Comparison of ENCODE assay signal across 1 cellular context in genomic region chr10:34890931-34891330, GRCh38.
TF ChIP-seq lines count a peak whose summit lies in the region.

No MANE protein-coding gene starts in this region.

TF ChIP-seq in H1, 55 proteins besides CTCF, POLR2A, EP300 and RAD21 (continued from another document):
- TF ChIP-seq, protein P1, sequence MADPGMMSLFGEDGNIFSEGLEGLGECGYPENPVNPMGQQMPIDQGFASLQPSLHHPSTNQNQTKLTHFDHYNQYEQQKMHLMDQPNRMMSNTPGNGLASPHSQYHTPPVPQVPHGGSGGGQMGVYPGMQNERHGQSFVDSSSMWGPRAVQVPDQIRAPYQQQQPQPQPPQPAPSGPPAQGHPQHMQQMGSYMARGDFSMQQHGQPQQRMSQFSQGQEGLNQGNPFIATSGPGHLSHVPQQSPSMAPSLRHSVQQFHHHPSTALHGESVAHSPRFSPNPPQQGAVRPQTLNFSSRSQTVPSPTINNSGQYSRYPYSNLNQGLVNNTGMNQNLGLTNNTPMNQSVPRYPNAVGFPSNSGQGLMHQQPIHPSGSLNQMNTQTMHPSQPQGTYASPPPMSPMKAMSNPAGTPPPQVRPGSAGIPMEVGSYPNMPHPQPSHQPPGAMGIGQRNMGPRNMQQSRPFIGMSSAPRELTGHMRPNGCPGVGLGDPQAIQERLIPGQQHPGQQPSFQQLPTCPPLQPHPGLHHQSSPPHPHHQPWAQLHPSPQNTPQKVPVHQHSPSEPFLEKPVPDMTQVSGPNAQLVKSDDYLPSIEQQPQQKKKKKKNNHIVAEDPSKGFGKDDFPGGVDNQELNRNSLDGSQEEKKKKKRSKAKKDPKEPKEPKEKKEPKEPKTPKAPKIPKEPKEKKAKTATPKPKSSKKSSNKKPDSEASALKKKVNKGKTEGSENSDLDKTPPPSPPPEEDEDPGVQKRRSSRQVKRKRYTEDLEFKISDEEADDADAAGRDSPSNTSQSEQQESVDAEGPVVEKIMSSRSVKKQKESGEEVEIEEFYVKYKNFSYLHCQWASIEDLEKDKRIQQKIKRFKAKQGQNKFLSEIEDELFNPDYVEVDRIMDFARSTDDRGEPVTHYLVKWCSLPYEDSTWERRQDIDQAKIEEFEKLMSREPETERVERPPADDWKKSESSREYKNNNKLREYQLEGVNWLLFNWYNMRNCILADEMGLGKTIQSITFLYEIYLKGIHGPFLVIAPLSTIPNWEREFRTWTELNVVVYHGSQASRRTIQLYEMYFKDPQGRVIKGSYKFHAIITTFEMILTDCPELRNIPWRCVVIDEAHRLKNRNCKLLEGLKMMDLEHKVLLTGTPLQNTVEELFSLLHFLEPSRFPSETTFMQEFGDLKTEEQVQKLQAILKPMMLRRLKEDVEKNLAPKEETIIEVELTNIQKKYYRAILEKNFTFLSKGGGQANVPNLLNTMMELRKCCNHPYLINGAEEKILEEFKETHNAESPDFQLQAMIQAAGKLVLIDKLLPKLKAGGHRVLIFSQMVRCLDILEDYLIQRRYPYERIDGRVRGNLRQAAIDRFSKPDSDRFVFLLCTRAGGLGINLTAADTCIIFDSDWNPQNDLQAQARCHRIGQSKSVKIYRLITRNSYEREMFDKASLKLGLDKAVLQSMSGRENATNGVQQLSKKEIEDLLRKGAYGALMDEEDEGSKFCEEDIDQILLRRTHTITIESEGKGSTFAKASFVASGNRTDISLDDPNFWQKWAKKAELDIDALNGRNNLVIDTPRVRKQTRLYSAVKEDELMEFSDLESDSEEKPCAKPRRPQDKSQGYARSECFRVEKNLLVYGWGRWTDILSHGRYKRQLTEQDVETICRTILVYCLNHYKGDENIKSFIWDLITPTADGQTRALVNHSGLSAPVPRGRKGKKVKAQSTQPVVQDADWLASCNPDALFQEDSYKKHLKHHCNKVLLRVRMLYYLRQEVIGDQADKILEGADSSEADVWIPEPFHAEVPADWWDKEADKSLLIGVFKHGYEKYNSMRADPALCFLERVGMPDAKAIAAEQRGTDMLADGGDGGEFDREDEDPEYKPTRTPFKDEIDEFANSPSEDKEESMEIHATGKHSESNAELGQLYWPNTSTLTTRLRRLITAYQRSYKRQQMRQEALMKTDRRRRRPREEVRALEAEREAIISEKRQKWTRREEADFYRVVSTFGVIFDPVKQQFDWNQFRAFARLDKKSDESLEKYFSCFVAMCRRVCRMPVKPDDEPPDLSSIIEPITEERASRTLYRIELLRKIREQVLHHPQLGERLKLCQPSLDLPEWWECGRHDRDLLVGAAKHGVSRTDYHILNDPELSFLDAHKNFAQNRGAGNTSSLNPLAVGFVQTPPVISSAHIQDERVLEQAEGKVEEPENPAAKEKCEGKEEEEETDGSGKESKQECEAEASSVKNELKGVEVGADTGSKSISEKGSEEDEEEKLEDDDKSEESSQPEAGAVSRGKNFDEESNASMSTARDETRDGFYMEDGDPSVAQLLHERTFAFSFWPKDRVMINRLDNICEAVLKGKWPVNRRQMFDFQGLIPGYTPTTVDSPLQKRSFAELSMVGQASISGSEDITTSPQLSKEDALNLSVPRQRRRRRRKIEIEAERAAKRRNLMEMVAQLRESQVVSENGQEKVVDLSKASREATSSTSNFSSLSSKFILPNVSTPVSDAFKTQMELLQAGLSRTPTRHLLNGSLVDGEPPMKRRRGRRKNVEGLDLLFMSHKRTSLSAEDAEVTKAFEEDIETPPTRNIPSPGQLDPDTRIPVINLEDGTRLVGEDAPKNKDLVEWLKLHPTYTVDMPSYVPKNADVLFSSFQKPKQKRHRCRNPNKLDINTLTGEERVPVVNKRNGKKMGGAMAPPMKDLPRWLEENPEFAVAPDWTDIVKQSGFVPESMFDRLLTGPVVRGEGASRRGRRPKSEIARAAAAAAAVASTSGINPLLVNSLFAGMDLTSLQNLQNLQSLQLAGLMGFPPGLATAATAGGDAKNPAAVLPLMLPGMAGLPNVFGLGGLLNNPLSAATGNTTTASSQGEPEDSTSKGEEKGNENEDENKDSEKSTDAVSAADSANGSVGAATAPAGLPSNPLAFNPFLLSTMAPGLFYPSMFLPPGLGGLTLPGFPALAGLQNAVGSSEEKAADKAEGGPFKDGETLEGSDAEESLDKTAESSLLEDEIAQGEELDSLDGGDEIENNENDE (IDR thresholded peaks at IDR 0.05; ENCODE audit: insufficient replicate concordance, low read length) = no peak
- TF ChIP-seq SP2 (IDR thresholded peaks at IDR 0.05; ENCODE audit: low read length) (no peak), HDAC2 (IDR thresholded peaks at IDR 0.05; ENCODE audit: borderline replicate concordance in 1 of 2, low read depth in 2 of 2, low read length in 2 of 2) (no peak), EGR1 (IDR thresholded peaks at IDR 0.05; ENCODE audit: borderline replicate concordance, low read depth, low read length) (no peak), CEBPB (IDR thresholded peaks at IDR 0.05; ENCODE audit: low read depth, low read length) (no peak)
TF ChIP-seq in H1: peak in this region for 0.
